3 cellular contexts compared by ENCODE assay signal in genomic region chr7:81143856-81144255, GRCh38.
"Had no signal": no experiment of that assay in that cellular context is flagged by ENCODE, and none has a peak within 500 bp of the region (broad histone marks: within the 10 kb centered on the region; RNA-seq: fewer than 3 reads in every experiment).

No MANE protein-coding gene starts in this region.

- ATAC-seq: GM12878 had no signal

- DNase-seq: GDM1, GF-D8 had no signal

- H3K4me3 ChIP-seq: GM12878 had no signal
